Comparison of ENCODE assay signal across 8 cellular contexts in genomic region chr1:121020350-121021236, GRCh38.
DNase-seq lines count a peak whose midpoint lies in the region; ATAC-seq and TF ChIP-seq lines count a peak whose summit lies in the region.
"Not testable (repeated sequence)": the region's sequence is repeated elsewhere in the genome, so short reads cannot be mapped to it uniquely, and the experiment has no call there.

No MANE protein-coding gene starts in this region.

- POLR2A ChIA-PET in BJ (lab: Charles Lee); PC-3 (lab: Charles Lee; ENCODE audit: unreplicated experiment); naive thymus-derived CD4-positive, alpha-beta T cell (lab: Charles Lee): not testable (repeated sequence)

- TF ChIP-seq CTCF in BJ (IDR thresholded peaks at IDR 0.05; ENCODE audit: insufficient read depth, low read depth, low read length); PC-3 (conservative IDR thresholded peaks at IDR 0.05; ENCODE audit: low read depth, low read length); cardiac fibroblast (IDR thresholded peaks at IDR 0.05; ENCODE audit: low read depth, low read length); cardiac muscle cell (IDR thresholded peaks at IDR 0.05; ENCODE audit: low read depth, low read length): not testable (repeated sequence)

- intact Hi-C loops in PC-3 (cut with micrococcal nuclease); naive thymus-derived CD4-positive, alpha-beta T cell (cut with micrococcal nuclease): not testable (repeated sequence)

- WGBS in HUES64, result 2% methylated on average over 18 of the region's 37 CpGs

- H3K36me3 ChIP-seq in BJ (ENCODE audit: control insufficient read depth, insufficient read depth, low read length); HUES64 (ENCODE audit: insufficient read depth, low read length); PC-3 (ENCODE audit: low read depth, low read length); cardiac muscle cell; naive thymus-derived CD4-positive, alpha-beta T cell (ENCODE audit: control insufficient read depth in 2 of 3, insufficient read depth in 3 of 3, low read length in 3 of 3): not testable (repeated sequence)

- H3F3A ChIP-seq in PC-3 (ENCODE audit: low read length, unreplicated experiment), result not testable (repeated sequence)

- H3K27me3 ChIP-seq in BJ (ENCODE audit: control insufficient read depth, insufficient read depth, low read length); HUES64 (ENCODE audit: insufficient read depth, low read length); PC-3 (ENCODE audit: low read length); cardiac muscle cell; naive thymus-derived CD4-positive, alpha-beta T cell (ENCODE audit: control insufficient read depth in 2 of 2, insufficient read depth in 2 of 2, low read length in 2 of 2): not testable (repeated sequence)

- H3K9me2 ChIP-seq in PC-3 (replicated peaks; ENCODE audit: low read length), result not testable (repeated sequence)

- peak overlapping the region; percentile 23; the same call in 1 of the 2 replicates for H3K4me3 ChIP-seq in BJ (ENCODE audit: low read depth, low read length)
- peak overlapping the region; percentile 61 for H3K4me3 ChIP-seq in HUES64 (ENCODE audit: low read length)
- not testable (repeated sequence) for H3K4me3 ChIP-seq in PC-3 (ENCODE audit: low read length); naive thymus-derived CD4-positive, alpha-beta T cell (ENCODE audit: low read length)
- peak overlapping the region; percentile 5 to 37 for H3K4me3 ChIP-seq in cardiac fibroblast (replicated peaks in 1 of 2; ENCODE audit: low read depth in 2 of 2, low read length in 2 of 2)
- H3K4me3 ChIP-seq in cardiac muscle cell, result peak overlapping the region; percentile 15

- not testable (repeated sequence) for H3K27me3 Mint-ChIP-seq in naive thymus-derived CD4-positive, alpha-beta T cell

- H3K9ac ChIP-seq in HUES64 (ENCODE audit: low read depth, low read length), result peak overlapping the region; percentile 44; the same call in 1 of the 2 replicates
- not testable (repeated sequence) for H3K9ac ChIP-seq in PC-3 (ENCODE audit: low read length)

- CTCF ChIA-PET in BJ (lab: Yijun Ruan, JAX); PC-3 (lab: Charles Lee); naive thymus-derived CD4-positive, alpha-beta T cell (lab: Charles Lee): not testable (repeated sequence)

- H4K20me1 ChIP-seq in PC-3 (ENCODE audit: low read length), result not testable (repeated sequence)

- not testable (repeated sequence) for H3K36me3 Mint-ChIP-seq in naive thymus-derived CD4-positive, alpha-beta T cell

- BruUV-seq in PC-3 (replicated peaks; lab: Mats Ljungman, UMichigan), result not testable (repeated sequence)

- not testable (repeated sequence) for ATAC-seq in PC-3; naive thymus-derived CD4-positive, alpha-beta T cell

- H3K9me3 ChIP-seq in HUES64 (ENCODE audit: insufficient read depth, low read depth, low read length); PC-3 (ENCODE audit: low read length); cardiac muscle cell (ENCODE audit: low read depth); naive thymus-derived CD4-positive, alpha-beta T cell (ENCODE audit: control insufficient read depth in 2 of 3, low read length in 3 of 3): not testable (repeated sequence)

- DNase-seq in BJ (ENCODE audit: low read depth), result not testable (repeated sequence)
- peak; percentile 69 for DNase-seq in PC-3
- DNase-seq in activated CD4-positive, alpha-beta T cell treated with anti-CD3 and anti-CD28 coated beads, Interleukin-2, amount 50 U/mL, for 24 hours (ENCODE audit: low read depth in 1 of 2, low spot score in 1 of 2), result peak; percentile 36 to 44
- peak; percentile 59 to 77 for DNase-seq in cardiac fibroblast (ENCODE audit: low read depth in 2 of 2)
- DNase-seq in cardiac muscle cell (ENCODE audit: low read depth in 1 of 2, low spot score in 1 of 2), result peak; percentile 41 to 70
- peak in 7 of 9 donors; percentile 18 to 68 (median 42) for DNase-seq in naive thymus-derived CD4-positive, alpha-beta T cell
- DNase-seq in stimulated activated CD8-positive, alpha-beta memory T cell treated with anti-CD3 and anti-CD28 coated beads, Interleukin-4, amount 100 ng/mL, for 24 hours (ENCODE audit: low read depth), result peak; percentile 15

- H3K4me1 Mint-ChIP-seq in naive thymus-derived CD4-positive, alpha-beta T cell, result not testable (repeated sequence)

- not testable (repeated sequence) for H3K4me2 ChIP-seq in PC-3 (ENCODE audit: low read length)

- peak overlapping the region in 5 of 10 donors; percentile 39 to 70 (median 60) for H3K4me3 Mint-ChIP-seq in naive thymus-derived CD4-positive, alpha-beta T cell

- H3K27ac Mint-ChIP-seq in naive thymus-derived CD4-positive, alpha-beta T cell, result peak overlapping the region in 4 of 9 donors; percentile 41 to 84 (median 73)

- H3K9me3 Mint-ChIP-seq in naive thymus-derived CD4-positive, alpha-beta T cell, result not testable (repeated sequence)

- not testable (repeated sequence) for H3K79me2 ChIP-seq in PC-3 (ENCODE audit: low read length)

- H3K27ac ChIP-seq in HUES64 (ENCODE audit: low read depth, low read length); PC-3 (ENCODE audit: low read length); cardiac muscle cell; naive thymus-derived CD4-positive, alpha-beta T cell (ENCODE audit: low read depth, low read length): not testable (repeated sequence)

- not testable (repeated sequence) for H3K4me1 ChIP-seq in HUES64 (ENCODE audit: insufficient read depth, low read length); PC-3 (ENCODE audit: insufficient read depth, low read length); cardiac muscle cell (ENCODE audit: low read depth); naive thymus-derived CD4-positive, alpha-beta T cell (ENCODE audit: control insufficient read depth in 2 of 2, insufficient read depth in 2 of 2, low read length in 2 of 2)

- not testable (repeated sequence) for H2AFZ ChIP-seq in PC-3 (ENCODE audit: low read length)
